ENCODE assay signal across 2 cellular contexts in the genomic region with DNA sequence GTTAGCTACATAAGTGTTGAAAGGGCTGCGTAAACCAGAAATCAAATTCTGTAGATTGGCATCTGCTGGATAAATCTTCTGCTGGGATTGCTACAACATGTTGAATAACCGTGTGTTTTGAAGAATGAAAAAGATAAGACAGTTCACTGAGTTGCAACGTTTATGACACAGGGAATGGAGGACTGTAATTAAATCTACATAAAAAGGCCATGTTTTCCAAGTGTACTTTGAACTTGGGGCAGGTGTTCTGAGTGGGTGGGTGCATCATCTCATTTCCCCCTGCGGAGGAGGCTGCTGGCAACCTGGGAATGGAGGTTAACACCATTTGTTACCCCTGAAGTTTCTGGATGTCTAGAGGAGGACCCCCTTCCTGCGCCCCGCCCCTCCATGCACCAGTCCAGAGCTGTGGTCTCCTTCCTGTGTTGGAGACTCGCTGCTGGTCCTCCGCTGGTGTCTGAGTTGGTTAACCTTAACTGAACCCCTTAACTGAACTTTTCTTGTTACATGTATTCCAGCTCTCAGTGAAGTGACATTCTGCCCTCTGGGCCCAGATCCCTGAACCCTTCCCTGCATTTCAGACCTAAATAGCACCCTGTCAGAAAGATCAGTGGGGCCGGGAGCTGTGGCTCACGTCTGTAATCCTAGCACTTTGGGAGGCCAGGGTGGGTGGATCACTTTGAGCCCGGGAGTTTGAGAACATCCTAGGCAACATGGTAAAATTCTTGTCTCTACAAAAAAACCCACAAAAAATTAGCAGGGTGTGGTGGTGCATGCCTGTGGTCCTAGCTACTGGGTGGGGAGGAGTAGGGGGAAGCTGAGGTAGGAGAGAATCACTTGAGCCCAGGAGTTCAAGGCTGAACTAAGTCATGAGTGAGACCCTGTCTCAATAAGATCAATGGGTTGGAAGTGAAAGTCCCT.
A peak's percentile ranks its signal among the peaks of the same experiment; 100 is the strongest.
TF ChIP-seq lines count a peak whose summit lies in the region.

No MANE protein-coding gene starts in this region.

TF ChIP-seq in SK-N-SH, 30 proteins besides CTCF, POLR2A, EP300 and RAD21 (continued from another document):
- TF ChIP-seq GATA2 (CRISPR knock-in tag; IDR thresholded peaks at IDR 0.05) (peak; percentile 43; the same call in 1 of the 2 replicates), TEAD4 (IDR thresholded peaks at IDR 0.05; ENCODE audit: borderline replicate concordance, insufficient read depth) (no peak), JUND (IDR thresholded peaks at IDR 0.05) (no peak), RFX5 (IDR thresholded peaks at IDR 0.05; ENCODE audit: low read length) (no peak), TAF1 (IDR thresholded peaks at IDR 0.05; ENCODE audit: borderline replicate concordance, low read depth, low read length) (no peak), FOXJ3 (CRISPR knock-in tag; IDR thresholded peaks at IDR 0.05) (no peak)

TF ChIP-seq in SK-N-SH treated with all-trans-retinoic acid at 6 μM for 48 hours, 23 proteins besides CTCF, POLR2A, EP300 and RAD21 (continued from another document):
- TF ChIP-seq GLIS3 (CRISPR knock-in tag; IDR thresholded peaks at IDR 0.05) (no peak), ZFP3 (CRISPR knock-in tag; IDR thresholded peaks at IDR 0.05) (no peak), RARB (CRISPR knock-in tag; IDR thresholded peaks at IDR 0.05) (no peak), ZFP30 (CRISPR knock-in tag; IDR thresholded peaks at IDR 0.05) (no peak), OSR1 (CRISPR knock-in tag; IDR thresholded peaks at IDR 0.05) (no peak), TCF4 (CRISPR knock-in tag; IDR thresholded peaks at IDR 0.05; ENCODE audit: borderline replicate concordance) (no peak)
- TF ChIP-seq, protein P1, sequence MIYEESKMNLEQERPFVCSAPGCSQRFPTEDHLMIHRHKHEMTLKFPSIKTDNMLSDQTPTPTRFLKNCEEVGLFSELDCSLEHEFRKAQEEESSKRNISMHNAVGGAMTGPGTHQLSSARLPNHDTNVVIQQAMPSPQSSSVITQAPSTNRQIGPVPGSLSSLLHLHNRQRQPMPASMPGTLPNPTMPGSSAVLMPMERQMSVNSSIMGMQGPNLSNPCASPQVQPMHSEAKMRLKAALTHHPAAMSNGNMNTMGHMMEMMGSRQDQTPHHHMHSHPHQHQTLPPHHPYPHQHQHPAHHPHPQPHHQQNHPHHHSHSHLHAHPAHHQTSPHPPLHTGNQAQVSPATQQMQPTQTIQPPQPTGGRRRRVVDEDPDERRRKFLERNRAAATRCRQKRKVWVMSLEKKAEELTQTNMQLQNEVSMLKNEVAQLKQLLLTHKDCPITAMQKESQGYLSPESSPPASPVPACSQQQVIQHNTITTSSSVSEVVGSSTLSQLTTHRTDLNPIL (CRISPR knock-in tag; IDR thresholded peaks at IDR 0.05; ENCODE audit: low read depth) = no peak
- TF ChIP-seq, protein P2, sequence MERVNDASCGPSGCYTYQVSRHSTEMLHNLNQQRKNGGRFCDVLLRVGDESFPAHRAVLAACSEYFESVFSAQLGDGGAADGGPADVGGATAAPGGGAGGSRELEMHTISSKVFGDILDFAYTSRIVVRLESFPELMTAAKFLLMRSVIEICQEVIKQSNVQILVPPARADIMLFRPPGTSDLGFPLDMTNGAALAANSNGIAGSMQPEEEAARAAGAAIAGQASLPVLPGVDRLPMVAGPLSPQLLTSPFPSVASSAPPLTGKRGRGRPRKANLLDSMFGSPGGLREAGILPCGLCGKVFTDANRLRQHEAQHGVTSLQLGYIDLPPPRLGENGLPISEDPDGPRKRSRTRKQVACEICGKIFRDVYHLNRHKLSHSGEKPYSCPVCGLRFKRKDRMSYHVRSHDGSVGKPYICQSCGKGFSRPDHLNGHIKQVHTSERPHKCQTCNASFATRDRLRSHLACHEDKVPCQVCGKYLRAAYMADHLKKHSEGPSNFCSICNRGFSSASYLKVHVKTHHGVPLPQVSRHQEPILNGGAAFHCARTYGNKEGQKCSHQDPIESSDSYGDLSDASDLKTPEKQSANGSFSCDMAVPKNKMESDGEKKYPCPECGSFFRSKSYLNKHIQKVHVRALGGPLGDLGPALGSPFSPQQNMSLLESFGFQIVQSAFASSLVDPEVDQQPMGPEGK (CRISPR knock-in tag; IDR thresholded peaks at IDR 0.05; ENCODE audit: borderline replicate concordance) = no peak
- TF ChIP-seq, protein P3, sequence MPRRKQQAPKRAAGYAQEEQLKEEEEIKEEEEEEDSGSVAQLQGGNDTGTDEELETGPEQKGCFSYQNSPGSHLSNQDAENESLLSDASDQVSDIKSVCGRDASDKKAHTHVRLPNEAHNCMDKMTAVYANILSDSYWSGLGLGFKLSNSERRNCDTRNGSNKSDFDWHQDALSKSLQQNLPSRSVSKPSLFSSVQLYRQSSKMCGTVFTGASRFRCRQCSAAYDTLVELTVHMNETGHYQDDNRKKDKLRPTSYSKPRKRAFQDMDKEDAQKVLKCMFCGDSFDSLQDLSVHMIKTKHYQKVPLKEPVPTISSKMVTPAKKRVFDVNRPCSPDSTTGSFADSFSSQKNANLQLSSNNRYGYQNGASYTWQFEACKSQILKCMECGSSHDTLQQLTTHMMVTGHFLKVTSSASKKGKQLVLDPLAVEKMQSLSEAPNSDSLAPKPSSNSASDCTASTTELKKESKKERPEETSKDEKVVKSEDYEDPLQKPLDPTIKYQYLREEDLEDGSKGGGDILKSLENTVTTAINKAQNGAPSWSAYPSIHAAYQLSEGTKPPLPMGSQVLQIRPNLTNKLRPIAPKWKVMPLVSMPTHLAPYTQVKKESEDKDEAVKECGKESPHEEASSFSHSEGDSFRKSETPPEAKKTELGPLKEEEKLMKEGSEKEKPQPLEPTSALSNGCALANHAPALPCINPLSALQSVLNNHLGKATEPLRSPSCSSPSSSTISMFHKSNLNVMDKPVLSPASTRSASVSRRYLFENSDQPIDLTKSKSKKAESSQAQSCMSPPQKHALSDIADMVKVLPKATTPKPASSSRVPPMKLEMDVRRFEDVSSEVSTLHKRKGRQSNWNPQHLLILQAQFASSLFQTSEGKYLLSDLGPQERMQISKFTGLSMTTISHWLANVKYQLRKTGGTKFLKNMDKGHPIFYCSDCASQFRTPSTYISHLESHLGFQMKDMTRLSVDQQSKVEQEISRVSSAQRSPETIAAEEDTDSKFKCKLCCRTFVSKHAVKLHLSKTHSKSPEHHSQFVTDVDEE (CRISPR knock-in tag; IDR thresholded peaks at IDR 0.05) = no peak
